In genomic region chr7:21960922-21961321, GRCh38 we compare ENCODE assay signal across 16 cellular contexts. TPM values are rescaled to one million over a fixed set of nuclear protein-coding genes. Genes with fewer than 3 reads are reported as not detected.
DNase-seq lines count a peak whose midpoint lies in the region; ATAC-seq and TF ChIP-seq lines count a peak whose summit lies in the region.
"Had no signal": no experiment of that assay in that cellular context is flagged by ENCODE, and none has a peak within 500 bp of the region (broad histone marks: within the 10 kb centered on the region; RNA-seq: fewer than 3 reads in every experiment).

No MANE protein-coding gene starts in this region.

- H3K27me3 ChIP-seq in BJ (ENCODE audit: control insufficient read depth, insufficient read depth, low read length) = 0 out of 2 replicates have a peak, but pooled peaks cover 1% of the 10 kb centered on the region
- H3K27me3 ChIP-seq in mammary epithelial cell (ENCODE audit: insufficient read depth, low read length) = no peaks in the 10 kb centered on the region
- H3K27me3 ChIP-seq in left lung = no peaks in the 10 kb centered on the region
- H3K27me3 ChIP-seq in BE2C = peaks cover 3% of the 10 kb centered on the region; the same call in 1 of the 2 replicates

- CTCF ChIA-PET in BJ (lab: Yijun Ruan, JAX) (no interaction called here), mammary epithelial cell (lab: Charles Lee; ENCODE audit: low non-redundant PET) (no interaction called here)

- intact Hi-C loops in mammary epithelial cell (cut with micrococcal nuclease) = no loop called here
- intact Hi-C loops in left lung (cut with DNase I) = no loop called here

- no peaks in the 10 kb centered on the region for H4K20me1 ChIP-seq in mammary epithelial cell (ENCODE audit: insufficient read depth, low read length)

- no peaks in the 10 kb centered on the region for H3K36me3 ChIP-seq in BJ (ENCODE audit: control insufficient read depth, insufficient read depth, low read length)
- no peaks in the 10 kb centered on the region for H3K36me3 ChIP-seq in mammary epithelial cell (ENCODE audit: insufficient read depth, low read length)
- no peaks in the 10 kb centered on the region for H3K36me3 ChIP-seq in left lung
- no peaks in the 10 kb centered on the region for H3K36me3 ChIP-seq in BE2C
- H3K36me3 ChIP-seq: lower lobe of right lung had no signal

- POLR2A ChIA-PET in BJ (lab: Charles Lee) = no interaction called here

- no peak for TF ChIP-seq CTCF in BJ (IDR thresholded peaks at IDR 0.05; ENCODE audit: insufficient read depth, low read depth, low read length)
- no peak for TF ChIP-seq CTCF in mammary epithelial cell (conservative IDR thresholded peaks at IDR 0.05 in 1 of 2, IDR thresholded peaks at IDR 0.05 in 1 of 2; ENCODE audit: extremely low read depth in 1 of 2, insufficient read depth in 1 of 2, low read depth in 1 of 2, low read length in 2 of 2)
- no peak for TF ChIP-seq CTCF in left lung (IDR thresholded peaks at IDR 0.05)
- no peak for TF ChIP-seq CTCF in BE2C (IDR thresholded peaks at IDR 0.05; ENCODE audit: low read depth, low read length)

- H3K27ac ChIP-seq in mammary epithelial cell (ENCODE audit: insufficient read depth, low read depth, low read length) = no peak overlapping the region
- no peak overlapping the region for H3K27ac ChIP-seq in left lung
- H3K27ac ChIP-seq: lower lobe of right lung had no signal

- no peak overlapping the region for H2AFZ ChIP-seq in mammary epithelial cell (ENCODE audit: low read depth, low read length)

- H3K9ac ChIP-seq in mammary epithelial cell (ENCODE audit: insufficient read depth, low read length) = no peak overlapping the region

- no peak overlapping the region for H3K4me3 ChIP-seq in BJ (ENCODE audit: low read depth, low read length)
- no peak overlapping the region for H3K4me3 ChIP-seq in mammary epithelial cell (replicated peaks in 1 of 3; ENCODE audit: insufficient read depth in 1 of 3, low read depth in 2 of 3, low read length in 3 of 3)
- no peak overlapping the region for H3K4me3 ChIP-seq in left lung
- no peak overlapping the region for H3K4me3 ChIP-seq in BE2C (ENCODE audit: low read depth, low read length)
- H3K4me3 ChIP-seq: lower lobe of right lung had no signal

- WGBS in mammary epithelial cell (ENCODE audit: low coverage, missing lambda C conversion rate) = 90% methylated on average over 3 of the region's 3 CpGs

- H3K4me1 ChIP-seq in mammary epithelial cell (ENCODE audit: insufficient read depth, low read length) = no peaks in the 10 kb centered on the region
- H3K4me1 ChIP-seq in left lung = peaks cover 0 to 2% of the 10 kb centered on the region in 2 donors
- no peaks in the 10 kb centered on the region for H3K4me1 ChIP-seq in BE2C
- H3K4me1 ChIP-seq: lower lobe of right lung had no signal

- peak; percentile 47 for DNase-seq in BJ (ENCODE audit: low read depth)
- peak; percentile 86 for DNase-seq in LHCN-M2 (ENCODE audit: low read depth)
- peak; percentile 58 for DNase-seq in mammary epithelial cell
- DNase-seq in left lung = no peak
- DNase-seq in BE2C = no peak
- DNase-seq in hypothalamus (lab: John Stamatoyannopoulos, UW) = no peak
- DNase-seq in ecto neural progenitor cell (ENCODE audit: low spot score) = no peak
- DNase-seq: activated CD4-positive, alpha-beta T cell treated with anti-CD3 and anti-CD28 coated beads, Interleukin-2, amount 50 U/mL, for 1 hour; CD4-positive, CD25-positive, alpha-beta regulatory T cell; glutamatergic neuron; lower lobe of right lung; NCI-H1694 treated with DMSO at 0.1 percent for 48 hours; occipital lobe; stimulated activated naive CD8-positive, alpha-beta T cell treated with anti-CD3 and anti-CD28 coated beads, Interleukin-15, Interleukin-2, amounts not matched to agents 100 U/mL and 50 U/mL, for 24 hours; T-cell had no signal

- dilution Hi-C loops in mammary epithelial cell (cut with HindIII; ENCODE audit: low sequenced_read_pairs) = no loop called here

- H3K9me3 ChIP-seq in mammary epithelial cell (replicated peaks; ENCODE audit: insufficient read depth, low read length) (no peaks in the 10 kb centered on the region), left lung (no peaks in the 10 kb centered on the region), BE2C (no peaks in the 10 kb centered on the region)
- H3K9me3 ChIP-seq: lower lobe of right lung had no signal

- no peak overlapping the region for H3K4me2 ChIP-seq in mammary epithelial cell (ENCODE audit: insufficient read depth, low read depth, low read length)

- H3K79me2 ChIP-seq in mammary epithelial cell (ENCODE audit: insufficient read depth, low read length) = no peaks in the 10 kb centered on the region

- no TSS peak for BruUV-seq in mammary epithelial cell (replicated peaks; lab: Mats Ljungman, UMichigan)

- in situ Hi-C loops in mammary epithelial cell (cut with MboI; ENCODE audit: low sequenced_read_pairs in 2 of 2) = no loop called here

- peak; percentile 50 for ATAC-seq in left lung
- no peak for ATAC-seq in HG02678 (IDR thresholded peaks at IDR 0.05; ENCODE audit: unreplicated experiment)
- ATAC-seq: lower lobe of right lung; stimulated activated naive CD8-positive, alpha-beta T cell treated with anti-CD3 and anti-CD28 coated beads, Interleukin-15, Interleukin-2, amounts not matched to agents 100 U/mL and 50 U/mL, for 24 hours; T-cell had no signal

RNA-seq across cellular contexts. Expression of gene CDCA7L, which starts 15.2 kb away (rescaled TPM):
- polyA plus RNA-seq in BJ (2011; rRNA removed) (34.0 and 41.4 TPM in 2 replicates), mammary epithelial cell (28.7 TPM)
- polyA minus RNA-seq in BJ (2011; rRNA and poly(A)+ RNA removed) = 43.2 and 66.0 TPM in 2 replicates
- total RNA-seq in LHCN-M2 (2014; rRNA removed) (71.2 and 72.8 TPM in 2 replicates), mammary epithelial cell (10 to 100 TPM in 1 of 2 donors, 1 to 10 TPM in 1; 8.5 to 29.8 TPM), left lung (10 to 100 TPM; 27.5 to 38.2 TPM)
- 23.8 TPM for polyA plus RNA-seq in LHCN-M2 (2012)
- polyA minus RNA-seq in mammary epithelial cell = 38.1 TPM
- polyA plus RNA-seq in BE2C (2012; ENCODE audit: insufficient read depth, insufficient read length, low read depth) = 7.6 TPM

Comparison
In these comparisons a context has a peak if more than half of its experiments do, and no peak if none do; other contexts are left out.
1. DNase-seq: peak in BJ (single experiment), LHCN-M2 (single experiment) and mammary epithelial cell (single experiment); none in left lung (0 of 2), BE2C (single experiment), hypothalamus (0 of 51) and ecto neural progenitor cell (single experiment).